1 cellular context compared by ENCODE assay signal in genomic region chr16:89316701-89317100, GRCh38.
TF ChIP-seq lines count a peak whose summit lies in the region.

No MANE protein-coding gene starts in this region.

TF ChIP-seq in GM23338, 12 proteins besides CTCF, POLR2A, EP300 and RAD21 (continued from another document):
- TF ChIP-seq REST (IDR thresholded peaks at IDR 0.05; ENCODE audit: unreplicated experiment) (no peak), ZNF114 (CRISPR knock-in tag; IDR thresholded peaks at IDR 0.05) (no peak), EZH2phosphoT487 (IDR thresholded peaks at IDR 0.05; ENCODE audit: unreplicated experiment) (no peak), EZH2 (IDR thresholded peaks at IDR 0.05; ENCODE audit: low read depth, unreplicated experiment) (no peak), CREB1 (CRISPR knock-in tag; IDR thresholded peaks at IDR 0.05; ENCODE audit: low read depth) (no peak)
